ENCODE assay signal across 9 cellular contexts in genomic region chr15:38354321-38354929, GRCh38.
DNase-seq lines count a peak whose midpoint lies in the region; ATAC-seq and TF ChIP-seq lines count a peak whose summit lies in the region.
"Had no signal": no experiment of that assay in that cellular context is flagged by ENCODE, and none has a peak within 500 bp of the region (broad histone marks: within the 10 kb centered on the region; RNA-seq: fewer than 3 reads in every experiment).

No MANE protein-coding gene starts in this region.

- TF ChIP-seq CTCF in KMS-11 (conservative IDR thresholded peaks at IDR 0.05; ENCODE audit: low read depth, low read length) (peak; percentile 83), SK-N-SH (IDR thresholded peaks at IDR 0.05) (peak; percentile 85), adrenal gland (IDR thresholded peaks at IDR 0.05) (peak; percentile 66 to 89 (median 83)), right atrium auricular region (IDR thresholded peaks at IDR 0.05) (peak; percentile 39 to 82), sigmoid colon (IDR thresholded peaks at IDR 0.05) (peak; percentile 18 to 72 (median 50))

- H3K9ac ChIP-seq in KMS-11 (no peak overlapping the region), SK-N-SH (no peak overlapping the region)
- H3K9ac ChIP-seq: BLaER1 treated with 17β-estradiol and CSF1 and Interleukin-3, amounts not matched to agents 10 nM and 100 nM had no signal

- no peak overlapping the region for H3K4me2 ChIP-seq in KMS-11
- H3K4me2 ChIP-seq in SK-N-SH = no peak overlapping the region
- H3K4me2 ChIP-seq: BLaER1 treated with 17β-estradiol and CSF1 and Interleukin-3, amounts not matched to agents 10 nM and 100 nM had no signal

- H3K4me3 ChIP-seq in KMS-11 (IDR thresholded peaks at IDR 0.05; ENCODE audit: insufficient read depth, low read depth, low read length) = no peak overlapping the region
- no peak overlapping the region; a peak in 1 of 4 replicates for H3K4me3 ChIP-seq in SK-N-SH (ENCODE audit: low read depth in 2 of 2, low read length in 1 of 2)
- no peak overlapping the region for H3K4me3 ChIP-seq in adrenal gland
- H3K4me3 ChIP-seq in right atrium auricular region = no peak overlapping the region
- H3K4me3 ChIP-seq in sigmoid colon = no peak overlapping the region
- H3K4me3 ChIP-seq: BLaER1 treated with 17β-estradiol and CSF1 and Interleukin-3, amounts not matched to agents 10 nM and 100 nM had no signal

- TF ChIP-seq POLR2A in adrenal gland (IDR thresholded peaks at IDR 0.05) = no peak
- no peak for TF ChIP-seq POLR2A in sigmoid colon (IDR thresholded peaks at IDR 0.05)

- no peaks in the 10 kb centered on the region for H3K36me3 ChIP-seq in KMS-11 (ENCODE audit: insufficient read depth)
- peaks cover 39 to 52% of the 10 kb centered on the region in 2 experiments for H3K36me3 ChIP-seq in SK-N-SH (replicated peaks in 1 of 2; ENCODE audit: control insufficient read depth in 1 of 2, insufficient read depth in 2 of 2, low read length in 1 of 2)
- H3K36me3 ChIP-seq in adrenal gland (replicated peaks in 1 of 2) = peaks cover 0 to 15% of the 10 kb centered on the region in 2 donors
- peaks cover 9% of the 10 kb centered on the region for H3K36me3 ChIP-seq in right atrium auricular region
- peaks cover 0 to 21% (median 4%) of the 10 kb centered on the region in 4 donors for H3K36me3 ChIP-seq in sigmoid colon

- H3K27me3 ChIP-seq in KMS-11 (ENCODE audit: insufficient read depth, low read depth) = no peaks in the 10 kb centered on the region
- no peaks in the 10 kb centered on the region for H3K27me3 ChIP-seq in SK-N-SH (ENCODE audit: insufficient read depth)
- no peaks in the 10 kb centered on the region for H3K27me3 ChIP-seq in adrenal gland
- H3K27me3 ChIP-seq in right atrium auricular region = no peaks in the 10 kb centered on the region
- no peaks in the 10 kb centered on the region for H3K27me3 ChIP-seq in sigmoid colon
- H3K27me3 ChIP-seq: BLaER1 treated with 17β-estradiol and CSF1 and Interleukin-3, amounts not matched to agents 10 nM and 100 nM had no signal

- peak; percentile 91 for TF ChIP-seq RAD21 in SK-N-SH (IDR thresholded peaks at IDR 0.05; ENCODE audit: low read length)

- H2AFZ ChIP-seq in KMS-11 (ENCODE audit: low read depth) (no peak overlapping the region), SK-N-SH (ENCODE audit: low read depth) (no peak overlapping the region)

- intact Hi-C loops in adrenal gland (cut with DNase I) (loop anchor here (5.0 to 10.0 kb wide), 2 partner anchors 100 to 352 kb away; partner anchors contain the start of gene SPRED1 (in 2 of the 2)), sigmoid colon (cut with DNase I) (loop anchor here (2.0 kb wide), 1 partner anchor 358 kb away; no protein-coding TSS in a partner anchor)

- H3K9me3 ChIP-seq in SK-N-SH (no peaks in the 10 kb centered on the region), adrenal gland (replicated peaks in 1 of 3) (no peaks in the 10 kb centered on the region), right atrium auricular region (no peaks in the 10 kb centered on the region), sigmoid colon (no peaks in the 10 kb centered on the region)
- H3K9me3 ChIP-seq: BLaER1 treated with 17β-estradiol and CSF1 and Interleukin-3, amounts not matched to agents 10 nM and 100 nM had no signal

- H3K9me2 ChIP-seq in SK-N-SH = no peaks in the 10 kb centered on the region

- 45% methylated on average over 3 of the region's 3 CpGs for WGBS in SK-N-SH (ENCODE audit: low lambda C conversion rate)
- WGBS in adrenal gland, 4 donors = 33 to 40% (median 39%) methylated on average over 3 of the region's 3 CpGs
- 39 to 49% methylated on average over 3 of the region's 3 CpGs for WGBS in sigmoid colon, 2 donors

- DNase-seq in NCI-H1417 (lab: John Stamatoyannopoulos, UW) (peak; percentile 32 to 76 (median 33)), NCI-H1417 treated with DMSO at 0.1 percent for 48 hours (lab: John Stamatoyannopoulos, UW) (no peak), SK-N-SH (peak; percentile 53), adrenal gland (peak; percentile 61 to 89 (median 68)), right atrium auricular region (ENCODE audit: low spot score) (no peak), sigmoid colon (no peak)

- ATAC-seq in GM21390 (IDR thresholded peaks at IDR 0.05; ENCODE audit: unreplicated experiment) = no peak

- H4K20me1 ChIP-seq in KMS-11 (ENCODE audit: insufficient read depth) = no peaks in the 10 kb centered on the region
- H4K20me1 ChIP-seq in SK-N-SH (ENCODE audit: insufficient read depth) = no peaks in the 10 kb centered on the region; the same call in 1 of the 2 replicates

- no peak overlapping the region for H3K27ac ChIP-seq in KMS-11
- no peak overlapping the region; a peak in 1 of 4 replicates for H3K27ac ChIP-seq in SK-N-SH (ENCODE audit: low read depth in 2 of 2, low read length in 1 of 2)
- no peak overlapping the region for H3K27ac ChIP-seq in adrenal gland
- H3K27ac ChIP-seq in right atrium auricular region = no peak overlapping the region
- no peak overlapping the region for H3K27ac ChIP-seq in sigmoid colon
- H3K27ac ChIP-seq: BLaER1 treated with 17β-estradiol and CSF1 and Interleukin-3, amounts not matched to agents 10 nM and 100 nM had no signal

- no peak for TF ChIP-seq EP300 in SK-N-SH (IDR thresholded peaks at IDR 0.05; ENCODE audit: borderline replicate concordance in 1 of 2, low read depth in 1 of 2, low read length in 1 of 2)
- no peak for TF ChIP-seq EP300 in sigmoid colon (IDR thresholded peaks at IDR 0.05)

- CTCF ChIA-PET in SK-N-SH (lab: Yijun Ruan, JAX) = interaction anchor here (0.7 to 7.1 kb wide), 15 partner anchors 9 to 375 kb away, joined by 3 to 86 read pairs (median 4); no protein-coding TSS in a partner anchor

- H3F3A ChIP-seq in SK-N-SH (replicated peaks; ENCODE audit: insufficient read depth) = peaks cover 45% of the 10 kb centered on the region

- no peaks in the 10 kb centered on the region for H3K79me2 ChIP-seq in KMS-11 (ENCODE audit: insufficient read depth, low read depth)
- H3K79me2 ChIP-seq in SK-N-SH (ENCODE audit: insufficient read depth) = 0 out of 2 replicates have a peak, but pooled peaks cover 4% of the 10 kb centered on the region

- no peaks in the 10 kb centered on the region for H3K4me1 ChIP-seq in KMS-11 (ENCODE audit: low read depth, poor library complexity, severe bottlenecking)
- H3K4me1 ChIP-seq in SK-N-SH (ENCODE audit: control insufficient read depth in 1 of 2, insufficient read depth in 2 of 2, low read depth in 1 of 2, low read length in 1 of 2) = no peaks in the 10 kb centered on the region; a peak in 1 of 4 replicates
- H3K4me1 ChIP-seq in adrenal gland (replicated peaks in 1 of 2) = peaks cover 0 to 5% of the 10 kb centered on the region in 2 donors
- no peaks in the 10 kb centered on the region for H3K4me1 ChIP-seq in right atrium auricular region
- no peaks in the 10 kb centered on the region for H3K4me1 ChIP-seq in sigmoid colon
- H3K4me1 ChIP-seq: BLaER1 treated with 17β-estradiol and CSF1 and Interleukin-3, amounts not matched to agents 10 nM and 100 nM had no signal

- POLR2A ChIA-PET in SK-N-SH (lab: Yijun Ruan, JAX) = no interaction called here

TF ChIP-seq in SK-N-SH, 30 proteins besides CTCF, POLR2A, EP300 and RAD21:
- no peak for TF ChIP-seq PBX3 (IDR thresholded peaks at IDR 0.05)
- peak; percentile 76 for TF ChIP-seq SMC3 (IDR thresholded peaks at IDR 0.05; ENCODE audit: low read depth, low read length)

Comparison
In these comparisons a context has a peak if more than half of its experiments do, and no peak if none do; other contexts are left out.
1. DNase-seq: peak in NCI-H1417 (3 of 3), SK-N-SH (single experiment) and adrenal gland (7 of 7); none in NCI-H1417 treated with DMSO at 0.1 percent for 48 hours (single experiment), right atrium auricular region (single experiment) and sigmoid colon (single experiment).
2. Peak in every context shown above with its lines, with median percentiles within 50 percentile points of each other: CTCF ChIP-seq.